In the genomic region with DNA sequence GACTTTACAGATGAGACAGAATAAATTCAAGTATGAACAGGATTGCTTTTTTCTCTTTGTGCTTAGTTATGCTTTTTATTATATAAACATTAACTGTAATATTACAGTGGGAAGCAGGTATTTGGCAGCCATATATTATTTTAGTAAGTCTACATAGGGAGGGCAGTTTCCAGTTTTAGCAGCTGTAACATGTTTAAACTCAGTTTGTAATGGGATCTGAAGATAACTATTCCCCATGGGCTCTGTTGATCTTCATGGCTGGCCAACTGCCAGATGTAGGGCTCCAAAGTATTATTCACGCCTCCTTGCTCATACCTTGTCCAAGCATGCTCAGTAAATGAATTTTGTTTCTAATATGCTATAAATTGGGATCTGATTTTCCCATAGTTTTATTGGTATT, we compare ENCODE assay signal across 8 cellular contexts.
A peak's percentile ranks its signal among the peaks of the same experiment; 100 is the strongest.
DNase-seq lines count a peak whose midpoint lies in the region; ATAC-seq lines count a peak whose summit lies in the region.

No MANE protein-coding gene starts in this region.

- H3K36me3 Mint-ChIP-seq in activated CD4-positive, alpha-beta memory T cell treated with anti-CD3 and anti-CD28 coated beads, Interleukin-2, amount 10 ng/mL, durations not matched to agents 7 days and 5 days (ENCODE audit: low read depth): peaks cover 86% of the 10 kb centered on the region

- ATAC-seq in left ventricle myocardium superior (peak; percentile 88), HG03432 (IDR thresholded peaks at IDR 0.05; ENCODE audit: unreplicated experiment) (no peak)
- no peak for ATAC-seq in stimulated activated naive CD8-positive, alpha-beta T cell treated with anti-CD3 and anti-CD28 coated beads, Interleukin-15, amount 100 ng/mL, for 72 hours

- no peak overlapping the region for H2AFZ ChIP-seq in ACC112 (ENCODE audit: low read length, unreplicated experiment)

- H3K27me3 ChIP-seq in ACC112 (ENCODE audit: insufficient read depth, low read length): no peaks in the 10 kb centered on the region

- H3K9me3 Mint-ChIP-seq in activated CD4-positive, alpha-beta memory T cell treated with anti-CD3 and anti-CD28 coated beads, Interleukin-2, amount 10 ng/mL, durations not matched to agents 7 days and 5 days: peaks cover 3% of the 10 kb centered on the region
- H3K9me3 Mint-ChIP-seq in stimulated activated naive CD8-positive, alpha-beta T cell treated with anti-CD3 and anti-CD28 coated beads, Interleukin-15, amount 100 ng/mL, for 72 hours: no peaks in the 10 kb centered on the region

- DNase-seq in NCI-H1105 treated with DMSO at 0.1 percent for 48 hours (lab: John Stamatoyannopoulos, UW): peak; percentile 78
- DNase-seq in activated CD4-positive, alpha-beta memory T cell treated with anti-CD3 and anti-CD28 coated beads, Interleukin-2, amount 10 ng/mL, durations not matched to agents 7 days and 5 days: no peak
- DNase-seq in left ventricle myocardium superior: peak; percentile 75
- no peak for DNase-seq in stimulated activated naive CD8-positive, alpha-beta T cell treated with anti-CD3 and anti-CD28 coated beads, Interleukin-15, amount 100 ng/mL, for 72 hours
- no peak for DNase-seq in AG20443 (ENCODE audit: low spot score)
- no peak for DNase-seq in NOMO-1 treated with dmso at 0.1 percent for 144 hours (lab: John Stamatoyannopoulos, UW; ENCODE audit: unreplicated experiment)

- H3K4me1 ChIP-seq in ACC112 (ENCODE audit: control insufficient read depth, insufficient read depth, low read length, unreplicated experiment): peaks cover 64% of the 10 kb centered on the region

- H3K27ac ChIP-seq in ACC112 (ENCODE audit: low read depth, low read length): peak overlapping the region; percentile 97

- H3K36me3 ChIP-seq in ACC112 (ENCODE audit: insufficient read depth, low read length): peaks cover 20% of the 10 kb centered on the region

- H3K4me3 Mint-ChIP-seq in activated CD4-positive, alpha-beta memory T cell treated with anti-CD3 and anti-CD28 coated beads, Interleukin-2, amount 10 ng/mL, durations not matched to agents 7 days and 5 days: peak overlapping the region; percentile 61
- peak overlapping the region; percentile 69 to 73 for H3K4me3 Mint-ChIP-seq in stimulated activated naive CD8-positive, alpha-beta T cell treated with anti-CD3 and anti-CD28 coated beads, Interleukin-15, amount 100 ng/mL, for 72 hours

- CTCF ChIA-PET in activated CD4-positive, alpha-beta memory T cell treated with anti-CD3 and anti-CD28 coated beads, Interleukin-2, amount 10 ng/mL, durations not matched to agents 7 days and 5 days (lab: Charles Lee): interaction anchor here (1.1 to 1.9 kb wide), 4 partner anchors 22 to 161 kb away, joined by 3 to 10 read pairs (median 4); no protein-coding TSS in a partner anchor

- POLR2A ChIA-PET in activated CD4-positive, alpha-beta memory T cell treated with anti-CD3 and anti-CD28 coated beads, Interleukin-2, amount 10 ng/mL, durations not matched to agents 7 days and 5 days (lab: Charles Lee): interaction anchor here (0.7 to 8.6 kb wide), 15 partner anchors 7 to 182 kb away, joined by 3 to 151 read pairs (median 11); a partner anchor contains a TSS

- intact Hi-C loops in left ventricle myocardium superior (cut with micrococcal nuclease): loop anchor here (5.0 kb wide), 1 partner anchor 37 kb away; no protein-coding TSS in a partner anchor

- peaks cover 31% of the 10 kb centered on the region for H3K79me2 ChIP-seq in ACC112 (ENCODE audit: control insufficient read depth, insufficient read depth, low read length, unreplicated experiment)

- H3K4me1 Mint-ChIP-seq in activated CD4-positive, alpha-beta memory T cell treated with anti-CD3 and anti-CD28 coated beads, Interleukin-2, amount 10 ng/mL, durations not matched to agents 7 days and 5 days: peaks cover 83% of the 10 kb centered on the region
- peaks cover 74% of the 10 kb centered on the region for H3K4me1 Mint-ChIP-seq in stimulated activated naive CD8-positive, alpha-beta T cell treated with anti-CD3 and anti-CD28 coated beads, Interleukin-15, amount 100 ng/mL, for 72 hours

- H3K27me3 Mint-ChIP-seq in activated CD4-positive, alpha-beta memory T cell treated with anti-CD3 and anti-CD28 coated beads, Interleukin-2, amount 10 ng/mL, durations not matched to agents 7 days and 5 days: no peaks in the 10 kb centered on the region
- H3K27me3 Mint-ChIP-seq in stimulated activated naive CD8-positive, alpha-beta T cell treated with anti-CD3 and anti-CD28 coated beads, Interleukin-15, amount 100 ng/mL, for 72 hours: no peaks in the 10 kb centered on the region

- peak overlapping the region; percentile 40 for H3K4me3 ChIP-seq in ACC112 (ENCODE audit: low read depth, low read length)

- peak overlapping the region; percentile 92 for H3K27ac Mint-ChIP-seq in activated CD4-positive, alpha-beta memory T cell treated with anti-CD3 and anti-CD28 coated beads, Interleukin-2, amount 10 ng/mL, durations not matched to agents 7 days and 5 days
- peak overlapping the region; percentile 75 to 97 for H3K27ac Mint-ChIP-seq in stimulated activated naive CD8-positive, alpha-beta T cell treated with anti-CD3 and anti-CD28 coated beads, Interleukin-15, amount 100 ng/mL, for 72 hours

Comparison
In these comparisons a context has a peak if more than half of its experiments do, and no peak if none do; other contexts are left out.
1. DNase-seq: peak in NCI-H1105 treated with DMSO at 0.1 percent for 48 hours (single experiment) and left ventricle myocardium superior (single experiment); none in activated CD4-positive, alpha-beta memory T cell treated with anti-CD3 and anti-CD28 coated beads, Interleukin-2, amount 10 ng/mL, durations not matched to agents 7 days and 5 days (single experiment), stimulated activated naive CD8-positive, alpha-beta T cell treated with anti-CD3 and anti-CD28 coated beads, Interleukin-15, amount 100 ng/mL, for 72 hours (0 of 2), AG20443 (single experiment) and NOMO-1 treated with dmso at 0.1 percent for 144 hours (single experiment).